9 cellular contexts compared by ENCODE assay signal in genomic region chr3:72520690-72521308, GRCh38.
DNase-seq lines count a peak whose midpoint lies in the region; ATAC-seq and TF ChIP-seq lines count a peak whose summit lies in the region.
"Had no signal": no experiment of that assay in that cellular context is flagged by ENCODE, and none has a peak within 500 bp of the region (broad histone marks: within the 10 kb centered on the region; RNA-seq: fewer than 3 reads in every experiment).

No MANE protein-coding gene starts in this region.

- no peak overlapping the region for H3K4me3 ChIP-seq in right atrium auricular region

- no peaks in the 10 kb centered on the region for H3K36me3 ChIP-seq in right atrium auricular region

- H3K27ac Mint-ChIP-seq in activated T-helper 2 cell treated with anti-CD3 and anti-CD28 coated beads, Interferon-gamma antibody, Interleukin-2, Interleukin-4, amounts not matched to agents 10 μg/mL and 5 μg/mL and 100 μg/mL, durations not matched to agents 14 hours and 24 hours and 36 hours, result peak overlapping the region; percentile 90

- no peaks in the 10 kb centered on the region for H3K27me3 Mint-ChIP-seq in activated T-helper 2 cell treated with anti-CD3 and anti-CD28 coated beads, Interferon-gamma antibody, Interleukin-2, Interleukin-4, amounts not matched to agents 10 μg/mL and 5 μg/mL and 100 μg/mL, durations not matched to agents 14 hours and 24 hours and 36 hours (ENCODE audit: low read depth)

- no peak overlapping the region for H3K4me3 Mint-ChIP-seq in activated T-helper 2 cell treated with anti-CD3 and anti-CD28 coated beads, Interferon-gamma antibody, Interleukin-2, Interleukin-4, amounts not matched to agents 10 μg/mL and 5 μg/mL and 100 μg/mL, durations not matched to agents 14 hours and 24 hours and 36 hours (ENCODE audit: low read depth)

- H3K9me3 Mint-ChIP-seq in activated T-helper 2 cell treated with anti-CD3 and anti-CD28 coated beads, Interferon-gamma antibody, Interleukin-2, Interleukin-4, amounts not matched to agents 10 μg/mL and 5 μg/mL and 100 μg/mL, durations not matched to agents 14 hours and 24 hours and 36 hours, result no peaks in the 10 kb centered on the region

- no peaks in the 10 kb centered on the region for H3K27me3 ChIP-seq in right atrium auricular region

- H3K4me1 ChIP-seq in right atrium auricular region, result no peaks in the 10 kb centered on the region

- DNase-seq in NCI-H2081 (lab: John Stamatoyannopoulos, UW) (peak; percentile 4 to 30), NCI-H2081 treated with DMSO at 0.1 percent for 48 hours (lab: John Stamatoyannopoulos, UW) (no peak), putamen (ENCODE audit: low spot score) (no peak), right atrium auricular region (ENCODE audit: low spot score) (no peak), NCI-H187 treated with DMSO at 0.1 percent for 48 hours (lab: John Stamatoyannopoulos, UW) (no peak)
- DNase-seq in activated T-helper 2 cell treated with anti-CD3 and anti-CD28 coated beads, Interferon-gamma antibody, Interleukin-2, Interleukin-4, amounts not matched to agents 10 μg/mL and 5 μg/mL and 100 μg/mL, durations not matched to agents 14 hours and 24 hours and 36 hours (ENCODE audit: low spot score), result peak; percentile 20
- peak; percentile 43 for DNase-seq in stimulated activated CD4-positive, alpha-beta T cell treated with anti-CD3 and anti-CD28 coated beads, Interleukin-4, amount 100 ng/mL, for 1 hour

- H3K9me3 ChIP-seq in right atrium auricular region, result no peaks in the 10 kb centered on the region

- intact Hi-C loops in activated T-helper 2 cell treated with anti-CD3 and anti-CD28 coated beads, Interferon-gamma antibody, Interleukin-2, Interleukin-4, amounts not matched to agents 10 μg/mL and 5 μg/mL and 100 μg/mL, durations not matched to agents 14 hours and 24 hours and 36 hours (cut with micrococcal nuclease), result loop anchor here (1.0 to 2.0 kb wide), 7 partner anchors 33 to 114 kb away; no protein-coding TSS in a partner anchor

- peak; percentile 73 for ATAC-seq in HG03045 (IDR thresholded peaks at IDR 0.05; ENCODE audit: unreplicated experiment)

- no peak for TF ChIP-seq CTCF in right atrium auricular region (IDR thresholded peaks at IDR 0.05)

- peaks cover 10% of the 10 kb centered on the region for H3K36me3 Mint-ChIP-seq in activated T-helper 2 cell treated with anti-CD3 and anti-CD28 coated beads, Interferon-gamma antibody, Interleukin-2, Interleukin-4, amounts not matched to agents 10 μg/mL and 5 μg/mL and 100 μg/mL, durations not matched to agents 14 hours and 24 hours and 36 hours (ENCODE audit: low read depth)

- no peak overlapping the region for H3K27ac ChIP-seq in right atrium auricular region
- H3K27ac ChIP-seq: VCaP had no signal

- H3K4me1 Mint-ChIP-seq in activated T-helper 2 cell treated with anti-CD3 and anti-CD28 coated beads, Interferon-gamma antibody, Interleukin-2, Interleukin-4, amounts not matched to agents 10 μg/mL and 5 μg/mL and 100 μg/mL, durations not matched to agents 14 hours and 24 hours and 36 hours (ENCODE audit: low read depth), result peaks cover 44% of the 10 kb centered on the region

Comparison
In these comparisons a context has a peak if more than half of its experiments do, and no peak if none do; other contexts are left out.
1. DNase-seq: peak in NCI-H2081 (2 of 2), activated T-helper 2 cell treated with anti-CD3 and anti-CD28 coated beads, Interferon-gamma antibody, Interleukin-2, Interleukin-4, amounts not matched to agents 10 μg/mL and 5 μg/mL and 100 μg/mL, durations not matched to agents 14 hours and 24 hours and 36 hours (single experiment) and stimulated activated CD4-positive, alpha-beta T cell treated with anti-CD3 and anti-CD28 coated beads, Interleukin-4, amount 100 ng/mL, for 1 hour (single experiment); none in NCI-H2081 treated with DMSO at 0.1 percent for 48 hours (single experiment), putamen (single experiment), right atrium auricular region (single experiment) and NCI-H187 treated with DMSO at 0.1 percent for 48 hours (single experiment).